ENCODE assay signal across 8 cellular contexts in genomic region chr19:345320-345879, GRCh38.
A peak's percentile ranks its signal among the peaks of the same experiment; 100 is the strongest.
DNase-seq lines count a peak whose midpoint lies in the region; ATAC-seq and TF ChIP-seq lines count a peak whose summit lies in the region.

No MANE protein-coding gene starts in this region.

- no peak overlapping the region for H3K9ac ChIP-seq in parathyroid adenoma

- H3K36me3 ChIP-seq in RWPE2 (ENCODE audit: low read depth) (peaks cover 22% of the 10 kb centered on the region), parathyroid adenoma (ENCODE audit: control insufficient read depth, insufficient read depth, low read length) (no peaks in the 10 kb centered on the region)

- H3K4me2 ChIP-seq in parathyroid adenoma (ENCODE audit: low read length) = peak overlapping the region; percentile 64

- TF ChIP-seq CTCF in GM12865 (IDR thresholded peaks at IDR 0.05; ENCODE audit: insufficient read depth, low read depth, low read length, missing control alignments) (no peak), RWPE2 (IDR thresholded peaks at IDR 0.05; ENCODE audit: poor library complexity, severe bottlenecking) (no peak), epithelial cell of esophagus (IDR thresholded peaks at IDR 0.05; ENCODE audit: insufficient read depth, low read depth, low read length, missing control alignments) (no peak), parathyroid adenoma (IDR thresholded peaks at IDR 0.05) (no peak), GM13976 (IDR thresholded peaks at IDR 0.05; ENCODE audit: borderline replicate concordance, control extremely low read depth, extremely low read depth, insufficient read depth, missing control alignments) (no peak)

- ATAC-seq in RWPE2 (ENCODE audit: low read depth) = no peak
- ATAC-seq in HG03378 (IDR thresholded peaks at IDR 0.05; ENCODE audit: unreplicated experiment) = no peak

- in situ Hi-C loops in GM13976 (cut with MboI; ENCODE audit: low sequenced_read_pairs, unreplicated experiment) = no loop called here

- H3K9me3 ChIP-seq in RWPE2 (ENCODE audit: severe bottlenecking) (no peaks in the 10 kb centered on the region), parathyroid adenoma (ENCODE audit: control insufficient read depth, low read length) (no peaks in the 10 kb centered on the region)

- H3K4me1 ChIP-seq in RWPE2 (ENCODE audit: insufficient read depth, poor library complexity, severe bottlenecking) (peaks cover 13% of the 10 kb centered on the region), parathyroid adenoma (peaks cover 3% of the 10 kb centered on the region)

- H3K4me3 ChIP-seq in GM12865 (ENCODE audit: low read depth, low read length) (peak overlapping the region; percentile 32; the same call in 1 of the 2 replicates), RWPE2 (ENCODE audit: severe bottlenecking) (no peak overlapping the region), epithelial cell of esophagus (ENCODE audit: low read length) (peak overlapping the region; percentile 45), parathyroid adenoma (ENCODE audit: low read depth, low read length) (peak overlapping the region; percentile 49)

- DNase-seq in GM12865 (ENCODE audit: low read depth) (no peak), RWPE2 (ENCODE audit: low spot score) (peak; percentile 23), epithelial cell of esophagus (ENCODE audit: low read depth) (no peak), GM13976 (ENCODE audit: low spot score) (no peak), anterior cingulate cortex (lab: John Stamatoyannopoulos, UW) (no peak), RKO (ENCODE audit: low spot score) (no peak)

- peaks cover 16% of the 10 kb centered on the region for H3K79me2 ChIP-seq in parathyroid adenoma

- H3K27me3 ChIP-seq in RWPE2 (ENCODE audit: insufficient read depth, poor library complexity, severe bottlenecking) (no peaks in the 10 kb centered on the region), parathyroid adenoma (ENCODE audit: control insufficient read depth, insufficient read depth, low read length) (no peaks in the 10 kb centered on the region)

- H2AFZ ChIP-seq in parathyroid adenoma = peak overlapping the region; percentile 97

- H3K27ac ChIP-seq in RWPE2 (ENCODE audit: poor library complexity, severe bottlenecking) = no peak overlapping the region
- no peak overlapping the region for H3K27ac ChIP-seq in parathyroid adenoma
